19 cellular contexts compared by ENCODE assay signal in the genomic region with DNA sequence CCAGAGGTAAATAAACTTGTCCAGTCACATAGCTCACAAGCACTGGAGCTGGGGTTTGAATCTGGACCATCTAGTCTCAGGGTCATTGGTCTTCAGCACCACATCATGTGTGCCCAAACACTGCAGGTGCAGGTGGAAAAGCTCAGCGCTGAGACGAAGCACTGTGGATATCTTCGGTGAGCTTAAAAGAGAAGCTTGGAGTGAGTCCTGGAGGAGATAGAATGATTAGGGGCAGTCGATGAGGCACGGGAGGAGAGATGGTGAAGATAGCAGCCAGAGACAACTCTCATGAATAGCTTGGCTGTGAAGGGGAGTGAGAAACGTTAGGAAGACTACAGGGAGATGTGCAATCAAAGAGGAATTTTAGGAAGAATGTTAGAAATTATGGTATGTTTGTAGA.
DNase-seq lines count a peak whose midpoint lies in the region; ATAC-seq and TF ChIP-seq lines count a peak whose summit lies in the region.
"Had no signal": no experiment of that assay in that cellular context is flagged by ENCODE, and none has a peak within 500 bp of the region (broad histone marks: within the 10 kb centered on the region; RNA-seq: fewer than 3 reads in every experiment).

No MANE protein-coding gene starts in this region.

- H3K27ac Mint-ChIP-seq in stimulated activated naive CD8-positive, alpha-beta T cell treated with anti-CD3 and anti-CD28 coated beads, Interleukin-15, Interleukin-2, amounts not matched to agents 100 ng/mL and 50 ng/mL, for 24 hours, result peak overlapping the region; percentile 85
- peak overlapping the region; percentile 2 for H3K27ac Mint-ChIP-seq in activated CD4-positive, alpha-beta memory T cell treated with anti-CD3 and anti-CD28 coated beads, Interleukin-2, amount 10 ng/mL, durations not matched to agents 7 days and 5 days
- peak overlapping the region; percentile 82 to 97 (median 92) for H3K27ac Mint-ChIP-seq in immature natural killer cell
- no peak overlapping the region for H3K27ac Mint-ChIP-seq in glutamatergic neuron (ENCODE audit: unreplicated experiment)
- H3K27ac Mint-ChIP-seq: WTC11 had no signal

- H3K4me3 Mint-ChIP-seq in stimulated activated naive CD8-positive, alpha-beta T cell treated with anti-CD3 and anti-CD28 coated beads, Interleukin-15, Interleukin-2, amounts not matched to agents 100 ng/mL and 50 ng/mL, for 24 hours, result peak overlapping the region; percentile 14
- H3K4me3 Mint-ChIP-seq in activated CD4-positive, alpha-beta memory T cell treated with anti-CD3 and anti-CD28 coated beads, Interleukin-2, amount 10 ng/mL, durations not matched to agents 7 days and 5 days, result no peak overlapping the region
- H3K4me3 Mint-ChIP-seq in immature natural killer cell (peak overlapping the region; percentile 2 to 62 (median 41)), glutamatergic neuron (ENCODE audit: unreplicated experiment) (no peak overlapping the region)
- H3K4me3 Mint-ChIP-seq: WTC11 had no signal

- H3K4me1 Mint-ChIP-seq in stimulated activated naive CD8-positive, alpha-beta T cell treated with anti-CD3 and anti-CD28 coated beads, Interleukin-15, Interleukin-2, amounts not matched to agents 100 ng/mL and 50 ng/mL, for 24 hours (ENCODE audit: low read depth), result peaks cover 63% of the 10 kb centered on the region
- peaks cover 41% of the 10 kb centered on the region for H3K4me1 Mint-ChIP-seq in activated CD4-positive, alpha-beta memory T cell treated with anti-CD3 and anti-CD28 coated beads, Interleukin-2, amount 10 ng/mL, durations not matched to agents 7 days and 5 days
- peaks cover 55% of the 10 kb centered on the region in 2 donors for H3K4me1 Mint-ChIP-seq in immature natural killer cell
- peaks cover 2% of the 10 kb centered on the region for H3K4me1 Mint-ChIP-seq in glutamatergic neuron (ENCODE audit: low read depth, unreplicated experiment)

- peaks cover 6% of the 10 kb centered on the region for H3K36me3 Mint-ChIP-seq in stimulated activated naive CD8-positive, alpha-beta T cell treated with anti-CD3 and anti-CD28 coated beads, Interleukin-15, Interleukin-2, amounts not matched to agents 100 ng/mL and 50 ng/mL, for 24 hours (ENCODE audit: low read depth)
- no peaks in the 10 kb centered on the region for H3K36me3 Mint-ChIP-seq in activated CD4-positive, alpha-beta memory T cell treated with anti-CD3 and anti-CD28 coated beads, Interleukin-2, amount 10 ng/mL, durations not matched to agents 7 days and 5 days (ENCODE audit: low read depth)
- H3K36me3 Mint-ChIP-seq in immature natural killer cell (peaks cover 0 to 8% (median 0%) of the 10 kb centered on the region in 3 donors), glutamatergic neuron (ENCODE audit: unreplicated experiment) (no peaks in the 10 kb centered on the region)
- H3K36me3 Mint-ChIP-seq: WTC11 had no signal

- CTCF ChIA-PET in activated CD4-positive, alpha-beta memory T cell treated with anti-CD3 and anti-CD28 coated beads, Interleukin-2, amount 10 ng/mL, durations not matched to agents 7 days and 5 days (lab: Charles Lee), result interaction anchor here (0.9 kb wide), 1 partner anchor 10 kb away, joined by 3 read pairs; no protein-coding TSS in a partner anchor

- H3K9me3 Mint-ChIP-seq in stimulated activated naive CD8-positive, alpha-beta T cell treated with anti-CD3 and anti-CD28 coated beads, Interleukin-15, Interleukin-2, amounts not matched to agents 100 ng/mL and 50 ng/mL, for 24 hours, result no peaks in the 10 kb centered on the region
- H3K9me3 Mint-ChIP-seq in activated CD4-positive, alpha-beta memory T cell treated with anti-CD3 and anti-CD28 coated beads, Interleukin-2, amount 10 ng/mL, durations not matched to agents 7 days and 5 days, result no peaks in the 10 kb centered on the region
- no peaks in the 10 kb centered on the region for H3K9me3 Mint-ChIP-seq in immature natural killer cell
- H3K9me3 Mint-ChIP-seq in glutamatergic neuron (ENCODE audit: unreplicated experiment), result peaks cover under 1% of the 10 kb centered on the region

- no peak for DNase-seq in stimulated activated naive CD8-positive, alpha-beta T cell treated with anti-CD3 and anti-CD28 coated beads, Interleukin-15, Interleukin-2, amounts not matched to agents 100 U/mL and 50 U/mL, for 24 hours
- DNase-seq in activated CD4-positive, alpha-beta memory T cell treated with anti-CD3 and anti-CD28 coated beads, Interleukin-2, amount 10 ng/mL, durations not matched to agents 7 days and 5 days, result no peak
- no peak for DNase-seq in immature natural killer cell
- DNase-seq in glutamatergic neuron, result no peak
- DNase-seq: activated gamma-delta T cell treated with Interleukin-2 at 50 U/mL for 16 hours, Caco-2, cerebellar nuclear complex, DND-41, NCI-H1694 treated with DMSO at 0.1 percent for 48 hours, NCI-H69, psoas muscle, RPMI8226, T1000 had no signal

- POLR2A ChIA-PET in activated CD4-positive, alpha-beta memory T cell treated with anti-CD3 and anti-CD28 coated beads, Interleukin-2, amount 10 ng/mL, durations not matched to agents 7 days and 5 days (lab: Charles Lee), result no interaction called here

- H3K27me3 Mint-ChIP-seq in stimulated activated naive CD8-positive, alpha-beta T cell treated with anti-CD3 and anti-CD28 coated beads, Interleukin-15, Interleukin-2, amounts not matched to agents 100 ng/mL and 50 ng/mL, for 24 hours, result no peaks in the 10 kb centered on the region
- H3K27me3 Mint-ChIP-seq in activated CD4-positive, alpha-beta memory T cell treated with anti-CD3 and anti-CD28 coated beads, Interleukin-2, amount 10 ng/mL, durations not matched to agents 7 days and 5 days, result no peaks in the 10 kb centered on the region
- peaks cover 0 to 7% (median 5%) of the 10 kb centered on the region in 3 donors for H3K27me3 Mint-ChIP-seq in immature natural killer cell (ENCODE audit: low read depth in 3 of 3)
- no peaks in the 10 kb centered on the region for H3K27me3 Mint-ChIP-seq in glutamatergic neuron (ENCODE audit: unreplicated experiment)

- TF ChIP-seq CTCF in glutamatergic neuron (IDR thresholded peaks at IDR 0.05; ENCODE audit: partially characterized antibody, unreplicated experiment), result no peak

- no peak for ATAC-seq in stimulated activated naive CD8-positive, alpha-beta T cell treated with anti-CD3 and anti-CD28 coated beads, Interleukin-15, Interleukin-2, amounts not matched to agents 100 U/mL and 50 U/mL, for 24 hours
- no peak for ATAC-seq in HG03095 (IDR thresholded peaks at IDR 0.05; ENCODE audit: unreplicated experiment)
- ATAC-seq in GM19455 (IDR thresholded peaks at IDR 0.05; ENCODE audit: unreplicated experiment), result no peak
- ATAC-seq: left lung, psoas muscle, SK-N-SH treated with all-trans-retinoic acid at 6 μM for 48 hours had no signal

Comparison
In these comparisons a context has a peak if more than half of its experiments do, and no peak if none do; other contexts are left out.
1. H3K4me3 Mint-ChIP-seq: peak in stimulated activated naive CD8-positive, alpha-beta T cell treated with anti-CD3 and anti-CD28 coated beads, Interleukin-15, Interleukin-2, amounts not matched to agents 100 ng/mL and 50 ng/mL, for 24 hours (single experiment) and immature natural killer cell (5 of 5); none in activated CD4-positive, alpha-beta memory T cell treated with anti-CD3 and anti-CD28 coated beads, Interleukin-2, amount 10 ng/mL, durations not matched to agents 7 days and 5 days (single experiment) and glutamatergic neuron (single experiment).